In the genomic region with DNA sequence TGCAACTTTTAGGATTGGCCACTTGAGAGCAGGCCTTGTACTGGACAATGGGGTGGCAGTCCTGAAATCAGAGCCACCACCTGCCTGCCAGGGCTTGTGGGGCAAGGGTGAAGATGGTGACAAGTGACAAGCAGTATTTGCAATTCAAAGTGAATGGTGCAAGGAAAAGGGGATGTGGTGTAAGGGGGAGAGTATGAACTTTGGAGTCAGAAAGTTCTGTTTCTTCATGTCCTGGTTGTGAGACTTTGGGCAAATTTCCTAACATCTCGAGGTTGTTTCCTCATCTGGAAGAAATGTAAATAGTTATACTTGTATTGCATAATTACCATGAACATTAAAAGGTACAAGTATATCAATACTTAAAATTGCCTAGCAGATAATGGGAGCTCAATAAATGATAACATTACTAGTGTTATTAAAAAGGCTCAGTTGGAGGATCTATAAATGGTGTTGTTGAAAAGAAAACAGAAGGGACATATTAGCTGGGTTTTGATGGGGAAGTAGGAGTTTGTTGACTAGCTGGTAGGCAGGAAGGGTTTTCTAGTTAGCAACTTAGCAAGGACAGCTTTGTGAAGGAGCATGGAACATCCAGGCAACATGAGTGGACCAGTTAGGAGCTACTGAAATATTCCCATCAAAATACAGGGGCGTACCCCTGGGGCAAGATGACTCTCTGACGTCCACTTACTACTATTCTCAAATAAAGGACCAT, we compare ENCODE assay signal across 12 cellular contexts.
DNase-seq lines count a peak whose midpoint lies in the region; ATAC-seq and TF ChIP-seq lines count a peak whose summit lies in the region.
"Had no signal": no experiment of that assay in that cellular context is flagged by ENCODE, and none has a peak within 500 bp of the region (broad histone marks: within the 10 kb centered on the region; RNA-seq: fewer than 3 reads in every experiment).

No MANE protein-coding gene starts in this region.

- DNase-seq in AG09319 (ENCODE audit: extremely low read depth, low read depth), result peak; percentile 28
- peak; percentile 98 for DNase-seq in MV-4-11 (lab: John Stamatoyannopoulos, UW)
- DNase-seq in coronary artery (ENCODE audit: low spot score), result no peak
- DNase-seq in memory B cell (ENCODE audit: low spot score in 2 of 2), result no peak
- DNase-seq in SW 1271 (lab: John Stamatoyannopoulos, UW), result no peak
- DNase-seq in erythroblast (lab: John Stamatoyannopoulos, UW), result no peak
- no peak for DNase-seq in DMS 273 treated with DMSO at 0.1 percent for 48 hours (lab: John Stamatoyannopoulos, UW)
- DNase-seq in NCI-H146 treated with DMSO at 0.1 percent for 48 hours (lab: John Stamatoyannopoulos, UW; ENCODE audit: unreplicated experiment), result no peak
- DNase-seq: BE2C, NCI-H2227 treated with DMSO at 0.1 percent for 48 hours, T1000 had no signal

- peaks cover 2% of the 10 kb centered on the region for H3K9me3 Mint-ChIP-seq in memory B cell
- H3K9me3 Mint-ChIP-seq: activated T-helper 1 cell treated with anti-CD3 and anti-CD28 coated beads, Interleukin-12 subunit alpha, Interleukin-12 subunit beta, Interleukin-2, Interleukin-4 antibody, amounts not matched to agents 30 ng/mL and 10 ng/mL and 1 ng/mL, durations not matched to agents 14 hours and 24 hours and 36 hours had no signal

- no peaks in the 10 kb centered on the region for H3K27me3 Mint-ChIP-seq in memory B cell

- ATAC-seq in memory B cell (ENCODE audit: low read depth), result peak; percentile 90

- TF ChIP-seq CTCF in AG09319 (IDR thresholded peaks at IDR 0.05; ENCODE audit: low read depth, low read length), result no peak
- no peak for TF ChIP-seq CTCF in coronary artery (IDR thresholded peaks at IDR 0.05)

- no peaks in the 10 kb centered on the region for H3K36me3 Mint-ChIP-seq in memory B cell

- H3K4me1 Mint-ChIP-seq in memory B cell, result peaks cover 15% of the 10 kb centered on the region

- H3K27ac Mint-ChIP-seq in memory B cell, result no peak overlapping the region
- H3K27ac Mint-ChIP-seq: activated T-helper 1 cell treated with anti-CD3 and anti-CD28 coated beads, Interleukin-12 subunit alpha, Interleukin-12 subunit beta, Interleukin-2, Interleukin-4 antibody, amounts not matched to agents 30 ng/mL and 10 ng/mL and 1 ng/mL, durations not matched to agents 14 hours and 24 hours and 36 hours had no signal

- peak overlapping the region; percentile 66 to 85 for H3K27ac ChIP-seq in coronary artery

- no peak for TF ChIP-seq POLR2A in erythroblast (IDR thresholded peaks at IDR 0.05; ENCODE audit: low read length)

- H3K4me3 ChIP-seq in coronary artery, result no peak overlapping the region

- no peak overlapping the region for H3K4me3 Mint-ChIP-seq in memory B cell
- H3K4me3 Mint-ChIP-seq: activated T-helper 1 cell treated with anti-CD3 and anti-CD28 coated beads, Interleukin-12 subunit alpha, Interleukin-12 subunit beta, Interleukin-2, Interleukin-4 antibody, amounts not matched to agents 30 ng/mL and 10 ng/mL and 1 ng/mL, durations not matched to agents 14 hours and 24 hours and 36 hours had no signal

Comparison
In these comparisons a context has a peak if more than half of its experiments do, and no peak if none do; other contexts are left out.
1. DNase-seq: peak in AG09319 (single experiment) and MV-4-11 (single experiment); none in coronary artery (single experiment), memory B cell (0 of 2), SW 1271 (0 of 2), erythroblast (0 of 2), DMS 273 treated with DMSO at 0.1 percent for 48 hours (single experiment) and NCI-H146 treated with DMSO at 0.1 percent for 48 hours (single experiment).